In genomic region chr4:109414938-109415337, GRCh38 we compare ENCODE assay signal across 3 cellular contexts.
TF ChIP-seq lines count a peak whose summit lies in the region.

No MANE protein-coding gene starts in this region.

TF ChIP-seq in GM23338, 12 proteins besides CTCF, POLR2A, EP300 and RAD21 (continues in another document):
- peak; percentile 61 for TF ChIP-seq JUNB (IDR thresholded peaks at IDR 0.05; ENCODE audit: unreplicated experiment)
- TF ChIP-seq ZNF462 (CRISPR knock-in tag; IDR thresholded peaks at IDR 0.05): peak; percentile 32; the same call in 1 of the 2 replicates

TF ChIP-seq in WTC11, 78 proteins besides CTCF, POLR2A, EP300 and RAD21:
- no peak for TF ChIP-seq AFF4 (CRISPR knock-in tag; IDR thresholded peaks at IDR 0.05; ENCODE audit: borderline replicate concordance)
- no peak for TF ChIP-seq TEAD1 (CRISPR knock-in tag; IDR thresholded peaks at IDR 0.05)
- no peak for TF ChIP-seq NFATC4 (CRISPR knock-in tag; IDR thresholded peaks at IDR 0.05)
- TF ChIP-seq ZNF263 (CRISPR knock-in tag; IDR thresholded peaks at IDR 0.05; ENCODE audit: low read depth): no peak
- TF ChIP-seq E2F4 (CRISPR knock-in tag; IDR thresholded peaks at IDR 0.05; ENCODE audit: borderline replicate concordance, low read depth): no peak
- TF ChIP-seq GTF2I (CRISPR knock-in tag; conservative IDR thresholded peaks at IDR 0.05): no peak

TF ChIP-seq in endothelial cell of umbilical vein, 7 proteins besides CTCF, POLR2A, EP300 and RAD21:
- TF ChIP-seq MYC (IDR thresholded peaks at IDR 0.05; ENCODE audit: low read depth, low read length): no peak
- no peak for TF ChIP-seq FOS (IDR thresholded peaks at IDR 0.05; ENCODE audit: borderline replicate concordance, insufficient read depth, low read length)
- TF ChIP-seq GATA2 (IDR thresholded peaks at IDR 0.05; ENCODE audit: insufficient read depth, insufficient read length, low read depth, low read length): no peak
- TF ChIP-seq POLR2AphosphoS5 (IDR thresholded peaks at IDR 0.05; ENCODE audit: insufficient read depth, low read depth, low read length): no peak
- no peak for TF ChIP-seq JUN (IDR thresholded peaks at IDR 0.05; ENCODE audit: borderline replicate concordance, insufficient read depth, insufficient read length, low read depth)
- no peak for TF ChIP-seq EZH2 (IDR thresholded peaks at IDR 0.05; ENCODE audit: borderline replicate concordance, low read depth, low read length, severe bottlenecking)
- TF ChIP-seq MAX (IDR thresholded peaks at IDR 0.05; ENCODE audit: insufficient read depth, insufficient read length): no peak
